Comparison of ENCODE assay signal across 8 cellular contexts in the genomic region with DNA sequence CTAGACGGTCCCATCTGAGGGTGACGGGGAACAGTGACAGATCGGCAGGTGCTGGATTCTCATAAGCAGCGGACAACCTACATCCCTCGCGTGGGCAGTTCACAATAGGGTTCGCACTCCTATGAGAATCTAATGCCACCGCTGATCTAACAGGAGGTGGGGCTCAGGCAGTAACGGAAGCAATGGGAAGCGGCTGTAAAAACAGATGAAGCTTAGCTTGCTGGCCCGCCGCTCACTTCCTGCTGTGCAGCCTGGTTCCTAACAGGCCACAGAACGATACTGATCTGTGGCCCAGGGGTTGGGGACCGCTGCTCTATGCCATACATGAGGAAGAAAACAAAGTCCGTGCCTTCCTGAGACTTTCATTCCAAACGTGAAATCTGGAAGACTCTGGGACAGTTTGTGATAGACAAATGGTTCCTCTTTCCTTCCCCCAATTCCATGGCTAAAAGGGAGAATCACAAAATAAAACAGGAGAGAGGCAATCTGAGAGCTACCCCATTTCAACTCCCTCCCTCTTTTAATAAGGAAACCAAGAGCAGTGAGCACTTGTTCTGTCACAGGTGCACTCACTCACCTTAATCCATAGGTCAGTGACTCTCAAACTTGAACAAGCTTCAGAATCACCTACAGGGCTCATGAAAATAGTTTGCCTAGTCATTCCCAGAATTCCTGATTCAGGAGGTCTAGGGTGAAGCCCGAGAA. TPM values are rescaled to one million over a fixed set of nuclear protein-coding genes. Genes with fewer than 3 reads are reported as not detected.
DNase-seq lines count a peak whose midpoint lies in the region; ATAC-seq and TF ChIP-seq lines count a peak whose summit lies in the region.

No MANE protein-coding gene starts in this region.

- H3K36me3 ChIP-seq in SK-N-SH (replicated peaks in 1 of 2; ENCODE audit: control insufficient read depth in 1 of 2, insufficient read depth in 2 of 2, low read length in 1 of 2): peaks cover 36 to 39% of the 10 kb centered on the region in 2 experiments

- no peak overlapping the region for H3K9ac ChIP-seq in SK-N-SH

- peaks cover 0 to 16% of the 10 kb centered on the region in 2 experiments; a peak in 2 of 4 replicates for H3K4me1 ChIP-seq in SK-N-SH (ENCODE audit: control insufficient read depth in 1 of 2, insufficient read depth in 2 of 2, low read depth in 1 of 2, low read length in 1 of 2)

- no peak overlapping the region for H3K4me3 ChIP-seq in SK-N-SH (ENCODE audit: low read depth in 2 of 2, low read length in 1 of 2)

- CTCF ChIA-PET in SK-N-SH (lab: Yijun Ruan, JAX): interaction anchor here (0.7 to 0.9 kb wide), 2 partner anchors 352 to 718 kb away, joined by 3 read pairs; no protein-coding TSS in a partner anchor

- peak; percentile 21 for DNase-seq in activated CD4-positive, alpha-beta T cell treated with anti-CD3 and anti-CD28 coated beads for 1 hour
- peak; percentile 27 for DNase-seq in effector CD4-positive, alpha-beta T cell
- peak; percentile 27 for DNase-seq in stimulated activated CD4-positive, alpha-beta T cell treated with anti-CD3 and anti-CD28 coated beads, Interleukin-1b, Interleukin-23, amount 100 ng/mL, for 48 hours
- no peak for DNase-seq in GM19240 (ENCODE audit: insufficient read length, low spot score)
- no peak for DNase-seq in COLO668 (lab: John Stamatoyannopoulos, UW; ENCODE audit: unreplicated experiment)
- DNase-seq in NCI-H146 treated with DMSO at 0.1 percent for 48 hours (lab: John Stamatoyannopoulos, UW; ENCODE audit: unreplicated experiment): no peak
- no peak for DNase-seq in SK-N-SH

- TF ChIP-seq EP300 in SK-N-SH (IDR thresholded peaks at IDR 0.05; ENCODE audit: borderline replicate concordance in 1 of 2, low read depth in 1 of 2, low read length in 1 of 2): no peak

- no peaks in the 10 kb centered on the region for H3K9me3 ChIP-seq in SK-N-SH

- no peaks in the 10 kb centered on the region for H3K27me3 ChIP-seq in SK-N-SH (ENCODE audit: insufficient read depth)

- TF ChIP-seq CTCF in SK-N-SH (IDR thresholded peaks at IDR 0.05): no peak

- H3K9me2 ChIP-seq in SK-N-SH: no peaks in the 10 kb centered on the region

- no peak overlapping the region for H3K4me2 ChIP-seq in SK-N-SH

- no peak for TF ChIP-seq RAD21 in SK-N-SH (IDR thresholded peaks at IDR 0.05; ENCODE audit: low read length)

- WGBS in SK-N-SH (ENCODE audit: low lambda C conversion rate): 95% methylated on average over 17 of the region's 17 CpGs

- no peak overlapping the region for H2AFZ ChIP-seq in SK-N-SH (ENCODE audit: low read depth)

- peaks cover 29% of the 10 kb centered on the region for H3F3A ChIP-seq in SK-N-SH (replicated peaks; ENCODE audit: insufficient read depth)

- POLR2A ChIA-PET in SK-N-SH (lab: Yijun Ruan, JAX): no interaction called here

- ATAC-seq in GM21381 (IDR thresholded peaks at IDR 0.05; ENCODE audit: unreplicated experiment): peak; percentile 64

- H3K79me2 ChIP-seq in SK-N-SH (ENCODE audit: insufficient read depth): peaks cover 22% of the 10 kb centered on the region

- no peak overlapping the region for H3K27ac ChIP-seq in SK-N-SH (ENCODE audit: low read depth in 2 of 2, low read length in 1 of 2)

- H4K20me1 ChIP-seq in SK-N-SH (ENCODE audit: insufficient read depth): peaks cover 21% of the 10 kb centered on the region

TF ChIP-seq in SK-N-SH, 30 proteins besides CTCF, POLR2A, EP300 and RAD21:
- TF ChIP-seq ELF1 (IDR thresholded peaks at IDR 0.05) (no peak), TCF12 (IDR thresholded peaks at IDR 0.05) (no peak), SIN3A (IDR thresholded peaks at IDR 0.05; ENCODE audit: borderline replicate concordance, low read depth, low read length) (no peak), MEF2A (IDR thresholded peaks at IDR 0.05; ENCODE audit: borderline replicate concordance, low read depth) (no peak)
- TF ChIP-seq, protein P1, sequence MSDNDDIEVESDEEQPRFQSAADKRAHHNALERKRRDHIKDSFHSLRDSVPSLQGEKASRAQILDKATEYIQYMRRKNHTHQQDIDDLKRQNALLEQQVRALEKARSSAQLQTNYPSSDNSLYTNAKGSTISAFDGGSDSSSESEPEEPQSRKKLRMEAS (IDR thresholded peaks at IDR 0.05; ENCODE audit: low read depth): no peak
- TF ChIP-seq, protein P2, sequence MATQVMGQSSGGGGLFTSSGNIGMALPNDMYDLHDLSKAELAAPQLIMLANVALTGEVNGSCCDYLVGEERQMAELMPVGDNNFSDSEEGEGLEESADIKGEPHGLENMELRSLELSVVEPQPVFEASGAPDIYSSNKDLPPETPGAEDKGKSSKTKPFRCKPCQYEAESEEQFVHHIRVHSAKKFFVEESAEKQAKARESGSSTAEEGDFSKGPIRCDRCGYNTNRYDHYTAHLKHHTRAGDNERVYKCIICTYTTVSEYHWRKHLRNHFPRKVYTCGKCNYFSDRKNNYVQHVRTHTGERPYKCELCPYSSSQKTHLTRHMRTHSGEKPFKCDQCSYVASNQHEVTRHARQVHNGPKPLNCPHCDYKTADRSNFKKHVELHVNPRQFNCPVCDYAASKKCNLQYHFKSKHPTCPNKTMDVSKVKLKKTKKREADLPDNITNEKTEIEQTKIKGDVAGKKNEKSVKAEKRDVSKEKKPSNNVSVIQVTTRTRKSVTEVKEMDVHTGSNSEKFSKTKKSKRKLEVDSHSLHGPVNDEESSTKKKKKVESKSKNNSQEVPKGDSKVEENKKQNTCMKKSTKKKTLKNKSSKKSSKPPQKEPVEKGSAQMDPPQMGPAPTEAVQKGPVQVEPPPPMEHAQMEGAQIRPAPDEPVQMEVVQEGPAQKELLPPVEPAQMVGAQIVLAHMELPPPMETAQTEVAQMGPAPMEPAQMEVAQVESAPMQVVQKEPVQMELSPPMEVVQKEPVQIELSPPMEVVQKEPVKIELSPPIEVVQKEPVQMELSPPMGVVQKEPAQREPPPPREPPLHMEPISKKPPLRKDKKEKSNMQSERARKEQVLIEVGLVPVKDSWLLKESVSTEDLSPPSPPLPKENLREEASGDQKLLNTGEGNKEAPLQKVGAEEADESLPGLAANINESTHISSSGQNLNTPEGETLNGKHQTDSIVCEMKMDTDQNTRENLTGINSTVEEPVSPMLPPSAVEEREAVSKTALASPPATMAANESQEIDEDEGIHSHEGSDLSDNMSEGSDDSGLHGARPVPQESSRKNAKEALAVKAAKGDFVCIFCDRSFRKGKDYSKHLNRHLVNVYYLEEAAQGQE (IDR thresholded peaks at IDR 0.05; ENCODE audit: low read depth, low read length): no peak

RNA-seq across cellular contexts. Expression of a gene that starts 12.1 kb away (rescaled TPM):
- 11.9 and 12.1 TPM in 2 replicates for polyA plus RNA-seq in SK-N-SH (2012; rRNA removed)
- polyA plus RNA-seq in SK-N-SH (2012; cell fraction: cytosol; rRNA removed): 14.4 and 17.7 TPM in 2 replicates
- 6.3 and 8.1 TPM in 2 replicates for polyA plus RNA-seq in SK-N-SH (2012; cell fraction: nucleus; rRNA removed)

RNA-seq across cellular contexts. Expression of a gene that starts 16.4 kb away (rescaled TPM):
- polyA plus RNA-seq in SK-N-SH (2012; rRNA removed): not detected in 2 replicates
- polyA plus RNA-seq in SK-N-SH (2012; cell fraction: cytosol; rRNA removed): not detected in 2 replicates
- not detected in 2 replicates for polyA plus RNA-seq in SK-N-SH (2012; cell fraction: nucleus; rRNA removed)

RNA-seq across cellular contexts. Expression of a gene that starts 27.6 kb away (rescaled TPM):
- polyA plus RNA-seq in SK-N-SH (2012; rRNA removed): not detected in 2 replicates
- not detected in 2 replicates for polyA plus RNA-seq in SK-N-SH (2012; cell fraction: cytosol; rRNA removed)
- not detected in 2 replicates for polyA plus RNA-seq in SK-N-SH (2012; cell fraction: nucleus; rRNA removed)

Comparison
In these comparisons a context has a peak if more than half of its experiments do, and no peak if none do; other contexts are left out.
1. DNase-seq: peak in activated CD4-positive, alpha-beta T cell treated with anti-CD3 and anti-CD28 coated beads for 1 hour (single experiment), effector CD4-positive, alpha-beta T cell (single experiment) and stimulated activated CD4-positive, alpha-beta T cell treated with anti-CD3 and anti-CD28 coated beads, Interleukin-1b, Interleukin-23, amount 100 ng/mL, for 48 hours (single experiment); none in GM19240 (single experiment), COLO668 (single experiment), NCI-H146 treated with DMSO at 0.1 percent for 48 hours (single experiment) and SK-N-SH (single experiment).